2 cellular contexts compared by ENCODE assay signal in genomic region chr2:99106905-99107304, GRCh38.
A peak's percentile ranks its signal among the peaks of the same experiment; 100 is the strongest.
TF ChIP-seq lines count a peak whose summit lies in the region.

No MANE protein-coding gene starts in this region.

TF ChIP-seq in A549, 52 proteins besides CTCF, POLR2A, EP300 and RAD21:
- TF ChIP-seq NFE2L2 (conservative IDR thresholded peaks at IDR 0.05; ENCODE audit: low read length) = peak; percentile 67
- TF ChIP-seq CBX2 (IDR thresholded peaks at IDR 0.05; ENCODE audit: borderline replicate concordance, low read depth) = no peak
- no peak for TF ChIP-seq RNF2 (IDR thresholded peaks at IDR 0.05; ENCODE audit: borderline replicate concordance, low read depth)
- TF ChIP-seq RFX5 (IDR thresholded peaks at IDR 0.05) = no peak
- no peak for TF ChIP-seq MYC (IDR thresholded peaks at IDR 0.05; ENCODE audit: borderline replicate concordance, low read length)
- peak; percentile 57 for TF ChIP-seq MAFK (IDR thresholded peaks at IDR 0.05; ENCODE audit: partially characterized antibody)

TF ChIP-seq in IMR-90, 13 proteins besides CTCF, POLR2A, EP300 and RAD21:
- peak; percentile 77 for TF ChIP-seq NFE2L2 (IDR thresholded peaks at IDR 0.05; ENCODE audit: low read depth, low read length)
- no peak for TF ChIP-seq RFX5 (IDR thresholded peaks at IDR 0.05; ENCODE audit: low read depth, low read length)
